9 cellular contexts compared by ENCODE assay signal in genomic region chr1:152141971-152142584, GRCh38. TPM values are rescaled to one million over a fixed set of nuclear protein-coding genes. Genes with fewer than 3 reads are reported as not detected.
DNase-seq lines count a peak whose midpoint lies in the region; ATAC-seq and TF ChIP-seq lines count a peak whose summit lies in the region.
"Had no signal": no experiment of that assay in that cellular context is flagged by ENCODE, and none has a peak within 500 bp of the region (broad histone marks: within the 10 kb centered on the region; RNA-seq: fewer than 3 reads in every experiment).

No MANE protein-coding gene starts in this region.

- H3K4me3 Mint-ChIP-seq in stimulated activated effector memory CD8-positive, alpha-beta T cell treated with anti-CD3 and anti-CD28 coated beads, Interleukin-12 subunit alpha, Interleukin-12 subunit beta, amount 100 ng/mL, for 72 hours, result no peak overlapping the region

- TF ChIP-seq CTCF in fibroblast of villous mesenchyme (IDR thresholded peaks at IDR 0.05; ENCODE audit: insufficient read depth, low read depth, low read length) (peak; percentile 85), ovary (IDR thresholded peaks at IDR 0.05) (peak in 1 of 3 donors; percentile 58)

- no peaks in the 10 kb centered on the region for H3K9me3 ChIP-seq in SJSA1 (replicated peaks)
- no peaks in the 10 kb centered on the region for H3K9me3 ChIP-seq in ovary

- H3K4me1 ChIP-seq in SJSA1 (replicated peaks) (no peaks in the 10 kb centered on the region), ovary (ENCODE audit: insufficient read depth) (no peaks in the 10 kb centered on the region)

- TF ChIP-seq EP300 in ovary (IDR thresholded peaks at IDR 0.05), result no peak

- WGBS in ovary, 3 donors, result 0% methylated on average over 1 of the region's 1 CpG

- H3K36me3 Mint-ChIP-seq in stimulated activated effector memory CD8-positive, alpha-beta T cell treated with anti-CD3 and anti-CD28 coated beads, Interleukin-12 subunit alpha, Interleukin-12 subunit beta, amount 100 ng/mL, for 72 hours, result no peaks in the 10 kb centered on the region

- H3K36me3 ChIP-seq in SJSA1 (no peaks in the 10 kb centered on the region), ovary (no peaks in the 10 kb centered on the region)
- H3K36me3 ChIP-seq: BLaER1 treated with 17β-estradiol and CSF1 and Interleukin-3, amounts not matched to agents 10 nM and 100 nM had no signal

- peaks cover 8% of the 10 kb centered on the region; the same call in 1 of the 2 replicates for H3K27me3 ChIP-seq in SJSA1 (replicated peaks)
- H3K27me3 ChIP-seq in ovary, result no peaks in the 10 kb centered on the region
- H3K27me3 ChIP-seq: BLaER1 treated with 17β-estradiol and CSF1 and Interleukin-3, amounts not matched to agents 10 nM and 100 nM had no signal

- no peak overlapping the region for H3K27ac Mint-ChIP-seq in stimulated activated effector memory CD8-positive, alpha-beta T cell treated with anti-CD3 and anti-CD28 coated beads, Interleukin-12 subunit alpha, Interleukin-12 subunit beta, amount 100 ng/mL, for 72 hours

- peak; percentile 18 for DNase-seq in NCI-H2081 (lab: John Stamatoyannopoulos, UW)
- no peak for DNase-seq in NCI-H2081 treated with DMSO at 0.1 percent for 48 hours (lab: John Stamatoyannopoulos, UW)
- peak; percentile 48 for DNase-seq in HS-27A (ENCODE audit: low read depth)
- peak; percentile 28 to 55 for DNase-seq in SJSA1 (ENCODE audit: low read depth in 1 of 2, low spot score in 2 of 2)
- peak; percentile 70 for DNase-seq in fibroblast of villous mesenchyme (ENCODE audit: low read depth)
- DNase-seq in ovary, result peak in 3 of 5 donors; percentile 20 to 39 (median 35)
- no peak for DNase-seq in stimulated activated effector memory CD8-positive, alpha-beta T cell treated with anti-CD3 and anti-CD28 coated beads, Interleukin-12 subunit alpha, Interleukin-12 subunit beta, amount 100 ng/mL, for 72 hours (ENCODE audit: low spot score in 2 of 2)

- TF ChIP-seq POLR2A in ovary (IDR thresholded peaks at IDR 0.05), result no peak

- intact Hi-C loops in ovary (cut with DNase I), result no loop called here

- no peak for ATAC-seq in HG02973 (IDR thresholded peaks at IDR 0.05; ENCODE audit: unreplicated experiment)
- ATAC-seq in stimulated activated effector memory CD8-positive, alpha-beta T cell treated with anti-CD3 and anti-CD28 coated beads, Interleukin-12 subunit alpha, Interleukin-12 subunit beta, amount 100 ng/mL, for 72 hours, result no peak

- H3K9me3 Mint-ChIP-seq in stimulated activated effector memory CD8-positive, alpha-beta T cell treated with anti-CD3 and anti-CD28 coated beads, Interleukin-12 subunit alpha, Interleukin-12 subunit beta, amount 100 ng/mL, for 72 hours, result peaks cover 2% of the 10 kb centered on the region

- H3K27ac ChIP-seq in SJSA1, result no peak overlapping the region
- H3K27ac ChIP-seq in ovary, result no peak overlapping the region
- H3K27ac ChIP-seq: BLaER1 treated with 17β-estradiol and CSF1 and Interleukin-3, amounts not matched to agents 10 nM and 100 nM had no signal

- H3K4me1 Mint-ChIP-seq in stimulated activated effector memory CD8-positive, alpha-beta T cell treated with anti-CD3 and anti-CD28 coated beads, Interleukin-12 subunit alpha, Interleukin-12 subunit beta, amount 100 ng/mL, for 72 hours, result peaks cover 7% of the 10 kb centered on the region

- H3K4me3 ChIP-seq in SJSA1 (no peak overlapping the region), fibroblast of villous mesenchyme (ENCODE audit: low read depth, low read length) (no peak overlapping the region), ovary (no peak overlapping the region)
- H3K4me3 ChIP-seq: BLaER1 treated with 17β-estradiol and CSF1 and Interleukin-3, amounts not matched to agents 10 nM and 100 nM had no signal

RNA-seq across cellular contexts. Expression of gene RPTN, which starts 16.9 kb away (rescaled TPM):
- total RNA-seq in SJSA1 (2014; rRNA removed; shearing (Covaris generic)), result not detected in 2 replicates
- total RNA-seq in fibroblast of villous mesenchyme, result not detected in 2 replicates
- not detected for total RNA-seq in ovary
- polyA plus RNA-seq in ovary, result not detected

RNA-seq across cellular contexts. Expression of gene TCHH, which starts 26.8 kb away (rescaled TPM):
- 0.05 TPM in 1 of 2 replicates, not detected in the other for total RNA-seq in SJSA1 (2014; rRNA removed; shearing (Covaris generic))
- total RNA-seq in fibroblast of villous mesenchyme (under 0.01 TPM in 1 of 2 replicates, not detected in the other), ovary (under 1 TPM in 6 of 7 donors, not detected in 1; 0.05 to 0.12 (median 0.09) TPM)
- polyA plus RNA-seq in ovary, result under 1 TPM; 0.04 to 0.07 TPM

RNA-seq across cellular contexts. Expression of gene TCHHL1, which starts 53.2 kb away (rescaled TPM):
- not detected in 2 replicates for total RNA-seq in SJSA1 (2014; rRNA removed; shearing (Covaris generic))
- not detected in 2 replicates for total RNA-seq in fibroblast of villous mesenchyme
- not detected for total RNA-seq in ovary
- polyA plus RNA-seq in ovary, result not detected

Comparison
In these comparisons a context has a peak if more than half of its experiments do, and no peak if none do; other contexts are left out.
1. DNase-seq: peak in NCI-H2081 (2 of 2), HS-27A (single experiment), SJSA1 (2 of 2), fibroblast of villous mesenchyme (single experiment) and ovary (3 of 5); none in NCI-H2081 treated with DMSO at 0.1 percent for 48 hours (single experiment) and stimulated activated effector memory CD8-positive, alpha-beta T cell treated with anti-CD3 and anti-CD28 coated beads, Interleukin-12 subunit alpha, Interleukin-12 subunit beta, amount 100 ng/mL, for 72 hours (0 of 2).